ENCODE assay signal across 8 cellular contexts in genomic region chr19:45637890-45638667, GRCh38. TPM values are rescaled to one million over a fixed set of nuclear protein-coding genes. Genes with fewer than 3 reads are reported as not detected.
A peak's percentile ranks its signal among the peaks of the same experiment; 100 is the strongest.
DNase-seq lines count a peak whose midpoint lies in the region; ATAC-seq and TF ChIP-seq lines count a peak whose summit lies in the region.

No MANE protein-coding gene starts in this region.

- POLR2A ChIA-PET in Panc1 (lab: Charles Lee), result no interaction called here

- H3K4me3 Mint-ChIP-seq in progenitor cell of endocrine pancreas (ENCODE audit: low read depth), result peak overlapping the region; percentile 87

- TSS peak; percentile 65 for BruUV-seq in Panc1 (replicated peaks; lab: Mats Ljungman, UMichigan)

- peak overlapping the region; percentile 61 to 71 for H3K4me3 ChIP-seq in Panc1 (ENCODE audit: low read depth in 2 of 2, low read length in 2 of 2)
- peak overlapping the region; percentile 64 to 66 for H3K4me3 ChIP-seq in esophagus (ENCODE audit: low read depth in 1 of 2, low read length in 2 of 2)

- in situ Hi-C loops in Panc1 (cut with HindIII; ENCODE audit: low pct_unique_long_range_greater_than_20kb, low sequenced_read_pairs), result no loop called here

- no peak for ATAC-seq in Panc1

- H3K4me1 Mint-ChIP-seq in progenitor cell of endocrine pancreas (ENCODE audit: low read depth), result peaks cover 18% of the 10 kb centered on the region

- H3K27me3 ChIP-seq in Panc1 (ENCODE audit: control insufficient read depth, insufficient read depth, low read length), result no peaks in the 10 kb centered on the region
- no peaks in the 10 kb centered on the region for H3K27me3 ChIP-seq in esophagus (ENCODE audit: control insufficient read depth in 1 of 2, insufficient read depth in 2 of 2, low read length in 2 of 2)

- peak; percentile 72 for DNase-seq in ELF-1 (ENCODE audit: low read depth, low spot score)
- no peak for DNase-seq in Panc1 (ENCODE audit: low read depth, low spot score)
- no peak for DNase-seq in progenitor cell of endocrine pancreas (ENCODE audit: low spot score, unreplicated experiment)
- DNase-seq in NCI-H748 (lab: John Stamatoyannopoulos, UW; ENCODE audit: unreplicated experiment), result no peak
- no peak for DNase-seq in stimulated activated CD4-positive, alpha-beta T cell treated with anti-CD3 and anti-CD28 coated beads, Interleukin-4, amount 100 ng/mL, for 24 hours
- no peak for DNase-seq in NCI-H1694 (lab: John Stamatoyannopoulos, UW)
- no peak for DNase-seq in NCI-H2029 treated with DMSO at 0.1 percent for 48 hours (lab: John Stamatoyannopoulos, UW)

- intact Hi-C loops in Panc1 (cut with micrococcal nuclease; ENCODE audit: unreplicated experiment), result no loop called here

- CTCF ChIA-PET in Panc1 (lab: Charles Lee), result no interaction called here

- H3K27ac ChIP-seq in Panc1 (ENCODE audit: low read length), result peak overlapping the region; percentile 77
- peak overlapping the region; percentile 54 to 56 for H3K27ac ChIP-seq in esophagus (ENCODE audit: low read depth in 2 of 2, low read length in 1 of 2)

- no peak for TF ChIP-seq CTCF in Panc1 (IDR thresholded peaks at IDR 0.05)
- no peak for TF ChIP-seq CTCF in progenitor cell of endocrine pancreas (IDR thresholded peaks at IDR 0.05; ENCODE audit: unreplicated experiment)

- H3K9me3 ChIP-seq in Panc1 (ENCODE audit: control insufficient read depth, insufficient read depth, low read depth, low read length) (no peaks in the 10 kb centered on the region), esophagus (ENCODE audit: control insufficient read depth in 2 of 2, insufficient read depth in 1 of 2, low read depth in 1 of 2, low read length in 1 of 2) (no peaks in the 10 kb centered on the region)

- no peak overlapping the region for H3K27ac Mint-ChIP-seq in progenitor cell of endocrine pancreas

- H3K36me3 ChIP-seq in Panc1 (ENCODE audit: control insufficient read depth, insufficient read depth, low read length) (no peaks in the 10 kb centered on the region), esophagus (ENCODE audit: control insufficient read depth in 2 of 2, insufficient read depth in 2 of 2, low read length in 1 of 2) (no peaks in the 10 kb centered on the region)

- peaks cover 12% of the 10 kb centered on the region for H3K27me3 Mint-ChIP-seq in progenitor cell of endocrine pancreas

- H3K9me3 Mint-ChIP-seq in progenitor cell of endocrine pancreas (ENCODE audit: low read depth), result peaks cover 6% of the 10 kb centered on the region

- H3K36me3 Mint-ChIP-seq in progenitor cell of endocrine pancreas (ENCODE audit: insufficient read depth), result no peaks in the 10 kb centered on the region

- peaks cover 14% of the 10 kb centered on the region; the same call in 1 of the 2 replicates for H3K4me1 ChIP-seq in Panc1 (ENCODE audit: control insufficient read depth, insufficient read depth, low read length)
- H3K4me1 ChIP-seq in esophagus (ENCODE audit: control insufficient read depth in 2 of 2, insufficient read depth in 2 of 2, low read length in 1 of 2), result peaks cover 3 to 10% of the 10 kb centered on the region in 2 donors

- 54 to 57% methylated on average over 19 of the region's 19 CpGs for WGBS in esophagus, 2 donors

RNA-seq across cellular contexts. Expression of gene EML2, which starts 1.1 kb away (rescaled TPM):
- total RNA-seq in Panc1 (2021; ENCODE audit: unreplicated experiment), result 32.7 TPM
- 30.7 TPM for polyA plus RNA-seq in Panc1 (2012; ENCODE audit: insufficient read length)
- 10 to 100 TPM; 55.3 to 56.5 TPM for polyA plus RNA-seq in esophagus
- total RNA-seq in progenitor cell of endocrine pancreas, result 28.6 and 29.8 TPM in 2 replicates

RNA-seq across cellular contexts. Expression of gene GIPR, which starts 29.9 kb away (rescaled TPM):
- total RNA-seq in Panc1 (2021; ENCODE audit: unreplicated experiment), result 2.0 TPM
- polyA plus RNA-seq in Panc1 (2012; ENCODE audit: insufficient read length), result 1.9 TPM
- 1 to 10 TPM in 1 of 2 donors, under 1 TPM in 1; 0.62 to 2.1 TPM for polyA plus RNA-seq in esophagus
- 26.4 and 27.2 TPM in 2 replicates for total RNA-seq in progenitor cell of endocrine pancreas

RNA-seq across cellular contexts. Expression of gene GPR4, which starts 36.1 kb away (rescaled TPM):
- total RNA-seq in Panc1 (2021; ENCODE audit: unreplicated experiment) (0.23 TPM), progenitor cell of endocrine pancreas (not detected in 2 replicates)
- not detected for polyA plus RNA-seq in Panc1 (2012; ENCODE audit: insufficient read length)
- under 1 TPM; 0.83 to 0.85 TPM for polyA plus RNA-seq in esophagus

RNA-seq across cellular contexts. Expression of gene OPA3, which starts 53.5 kb away (rescaled TPM):
- total RNA-seq in Panc1 (2021; ENCODE audit: unreplicated experiment) (20.3 TPM), progenitor cell of endocrine pancreas (14.4 and 16.5 TPM in 2 replicates)
- polyA plus RNA-seq in Panc1 (2012; ENCODE audit: insufficient read length), result 12.5 TPM
- polyA plus RNA-seq in esophagus, result 1 to 10 TPM; 4.0 to 4.6 TPM

RNA-seq across cellular contexts. Expression of gene SNRPD2, which starts 53.7 kb away (rescaled TPM):
- total RNA-seq in Panc1 (2021; ENCODE audit: unreplicated experiment) (496 TPM), progenitor cell of endocrine pancreas (401 and 414 TPM in 2 replicates)
- 674 TPM for polyA plus RNA-seq in Panc1 (2012; ENCODE audit: insufficient read length)
- polyA plus RNA-seq in esophagus, result 100 to 1,000 TPM; 291 to 376 TPM
